ENCODE assay signal across 10 cellular contexts in the genomic region with DNA sequence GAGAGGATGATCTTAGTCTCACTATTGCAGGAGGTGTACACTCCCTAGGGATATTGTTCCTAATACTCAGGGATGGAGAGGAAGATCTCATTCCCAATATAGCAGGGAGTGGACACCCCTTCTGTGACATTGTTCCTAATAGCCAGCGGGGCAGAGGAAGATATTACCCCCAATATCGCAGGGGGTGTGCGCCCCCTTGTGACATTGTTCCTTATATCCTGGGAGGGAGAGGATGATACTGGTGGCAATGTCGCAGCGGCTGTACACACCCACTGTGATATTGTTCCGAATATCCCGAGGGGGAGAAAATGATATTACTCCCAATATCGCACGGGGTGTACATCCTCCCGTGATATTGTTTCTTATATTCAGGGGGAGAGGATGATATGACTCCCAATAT. TPM values are rescaled to one million over a fixed set of nuclear protein-coding genes. Genes with fewer than 3 reads are reported as not detected.
"Had no signal": no experiment of that assay in that cellular context is flagged by ENCODE, and none has a peak within 500 bp of the region (broad histone marks: within the 10 kb centered on the region; RNA-seq: fewer than 3 reads in every experiment).

No MANE protein-coding gene starts in this region.

RNA-seq across cellular contexts. Expression of a gene that starts 17.6 kb away (rescaled TPM):
- total RNA-seq: activated CD8-positive, alpha-beta memory T cell treated with anti-CD3 and anti-CD28 coated beads, Interleukin-2, amount 10 ng/mL, durations not matched to agents 7 days and 5 days; activated T-helper 17 cell treated with anti-CD3 and anti-CD28 coated beads, Interleukin-2, amount 50 U/mL, for 72 hours; colonic mucosa; gastrocnemius medialis; kidney epithelial cell; left ventricle myocardium inferior; right atrium auricular region; T-helper 17 cell; temporal lobe; vagina had no signal
